Comparison of ENCODE assay signal across 10 cellular contexts in genomic region chr1:21539933-21540332, GRCh38. TPM values are rescaled to one million over a fixed set of nuclear protein-coding genes. Genes with fewer than 3 reads are reported as not detected.
A peak's percentile ranks its signal among the peaks of the same experiment; 100 is the strongest.
DNase-seq lines count a peak whose midpoint lies in the region; ATAC-seq, FAIRE-seq and TF ChIP-seq lines count a peak whose summit lies in the region.
"Had no signal": no experiment of that assay in that cellular context is flagged by ENCODE, and none has a peak within 500 bp of the region (broad histone marks: within the 10 kb centered on the region; RNA-seq: fewer than 3 reads in every experiment).

No MANE protein-coding gene starts in this region.

- 17% methylated on average over 13 of the region's 13 CpGs for WGBS in mammary epithelial cell (ENCODE audit: low coverage, missing lambda C conversion rate)

- H3K4me1 ChIP-seq in DOHH2 (ENCODE audit: control insufficient read depth, low read length) (no peaks in the 10 kb centered on the region), mammary epithelial cell (ENCODE audit: insufficient read depth, low read length) (no peaks in the 10 kb centered on the region), lower lobe of right lung (peaks cover 40% of the 10 kb centered on the region)

- H3K27ac ChIP-seq in DOHH2 (ENCODE audit: low read depth, low read length) (no peak overlapping the region), mammary epithelial cell (ENCODE audit: insufficient read depth, low read depth, low read length) (no peak overlapping the region), lower lobe of right lung (no peak overlapping the region)

- no peak overlapping the region for H3K4me3 Mint-ChIP-seq in natural killer cell treated with Interleukin-12 subunit alpha and Interleukin-12 subunit beta and Interleukin-15 and Interleukin-18, amount 100 ng/mL, for 72 hours
- H3K4me3 Mint-ChIP-seq: activated naive CD8-positive, alpha-beta T cell had no signal

- H3K4me2 ChIP-seq in DOHH2 (ENCODE audit: low read length) (no peak overlapping the region), mammary epithelial cell (ENCODE audit: insufficient read depth, low read depth, low read length) (no peak overlapping the region)

- H3K27ac Mint-ChIP-seq in natural killer cell treated with Interleukin-12 subunit alpha and Interleukin-12 subunit beta and Interleukin-15 and Interleukin-18, amount 100 ng/mL, for 72 hours = no peak overlapping the region
- H3K27ac Mint-ChIP-seq: activated naive CD8-positive, alpha-beta T cell had no signal

- DNase-seq in KBM-7 (peak; percentile 43), mammary epithelial cell (peak; percentile 24), lower lobe of right lung (peak; percentile 58), superior temporal gyrus (ENCODE audit: extremely low spot score) (no peak), NCI-H526 treated with DMSO at 0.1 percent for 48 hours (lab: John Stamatoyannopoulos, UW) (no peak), GM19239 (ENCODE audit: insufficient read length, low spot score) (no peak)
- no peak for DNase-seq in natural killer cell treated with Interleukin-12 subunit alpha and Interleukin-12 subunit beta and Interleukin-15 and Interleukin-18, amount 100 ng/mL, for 72 hours (ENCODE audit: low spot score)
- DNase-seq: stimulated activated CD4-positive, alpha-beta T cell treated with anti-CD3 and anti-CD28 coated beads, Interleukin-1b, Interleukin-23, amount 100 ng/mL, for 48 hours had no signal

- H3K9me3 Mint-ChIP-seq in natural killer cell treated with Interleukin-12 subunit alpha and Interleukin-12 subunit beta and Interleukin-15 and Interleukin-18, amount 100 ng/mL, for 72 hours = no peaks in the 10 kb centered on the region

- in situ Hi-C loops in KBM-7 (cut with MboI; ENCODE audit: low pct_unique_long_range_greater_than_20kb, low sequenced_read_pairs) (no loop called here), mammary epithelial cell (cut with MboI; ENCODE audit: low sequenced_read_pairs in 2 of 2) (no loop called here)

- H3K27me3 Mint-ChIP-seq in natural killer cell treated with Interleukin-12 subunit alpha and Interleukin-12 subunit beta and Interleukin-15 and Interleukin-18, amount 100 ng/mL, for 72 hours = peaks cover 14 to 15% of the 10 kb centered on the region in 2 donors

- no peaks in the 10 kb centered on the region for H3K9me2 ChIP-seq in DOHH2 (replicated peaks; ENCODE audit: control insufficient read depth, low read length)

- intact Hi-C loops in mammary epithelial cell (cut with micrococcal nuclease) = loop anchor here (5.0 kb wide), 1 partner anchor 32 kb away; no protein-coding TSS in a partner anchor
- intact Hi-C loops in lower lobe of right lung (cut with DNase I) = no loop called here

- no peaks in the 10 kb centered on the region for H3K4me1 Mint-ChIP-seq in natural killer cell treated with Interleukin-12 subunit alpha and Interleukin-12 subunit beta and Interleukin-15 and Interleukin-18, amount 100 ng/mL, for 72 hours (ENCODE audit: low read depth in 2 of 2)

- H3K36me3 ChIP-seq in DOHH2 (ENCODE audit: control insufficient read depth, low read length) (no peaks in the 10 kb centered on the region), mammary epithelial cell (ENCODE audit: insufficient read depth, low read length) (no peaks in the 10 kb centered on the region), lower lobe of right lung (no peaks in the 10 kb centered on the region)

- no TSS peak for BruUV-seq in mammary epithelial cell (replicated peaks; lab: Mats Ljungman, UMichigan)

- H3K36me3 Mint-ChIP-seq in natural killer cell treated with Interleukin-12 subunit alpha and Interleukin-12 subunit beta and Interleukin-15 and Interleukin-18, amount 100 ng/mL, for 72 hours = no peaks in the 10 kb centered on the region
- H3K36me3 Mint-ChIP-seq: activated naive CD8-positive, alpha-beta T cell had no signal

- H4K20me1 ChIP-seq in DOHH2 (ENCODE audit: control insufficient read depth, insufficient read depth, low read depth, low read length) (no peaks in the 10 kb centered on the region; the same call in 1 of the 2 replicates), mammary epithelial cell (ENCODE audit: insufficient read depth, low read length) (no peaks in the 10 kb centered on the region)

- H3K9ac ChIP-seq in mammary epithelial cell (ENCODE audit: insufficient read depth, low read length) = no peak overlapping the region

- no peaks in the 10 kb centered on the region for H3F3A ChIP-seq in DOHH2 (ENCODE audit: control insufficient read depth, insufficient read depth)

- TF ChIP-seq CTCF in DOHH2 (IDR thresholded peaks at IDR 0.05; ENCODE audit: low read depth, low read length, poor library complexity, severe bottlenecking) (peak; percentile 40), mammary epithelial cell (conservative IDR thresholded peaks at IDR 0.05 in 1 of 2, IDR thresholded peaks at IDR 0.05 in 1 of 2; ENCODE audit: extremely low read depth in 1 of 2, insufficient read depth in 1 of 2, low read depth in 1 of 2, low read length in 2 of 2) (peak; percentile 37 to 63), lower lobe of right lung (IDR thresholded peaks at IDR 0.05) (no peak)

- H2AFZ ChIP-seq in mammary epithelial cell (ENCODE audit: low read depth, low read length) = no peak overlapping the region

- CTCF ChIA-PET in mammary epithelial cell (lab: Charles Lee; ENCODE audit: low non-redundant PET) = no interaction called here

- H3K9me3 ChIP-seq in DOHH2 (ENCODE audit: control insufficient read depth, insufficient read depth, low read length) = no peaks in the 10 kb centered on the region
- H3K9me3 ChIP-seq in mammary epithelial cell (replicated peaks; ENCODE audit: insufficient read depth, low read length) = no peaks in the 10 kb centered on the region
- H3K9me3 ChIP-seq in lower lobe of right lung = no peaks in the 10 kb centered on the region

- H3K79me2 ChIP-seq in DOHH2 (ENCODE audit: control insufficient read depth, low read length) (no peaks in the 10 kb centered on the region), mammary epithelial cell (ENCODE audit: insufficient read depth, low read length) (no peaks in the 10 kb centered on the region)

- dilution Hi-C loops in mammary epithelial cell (cut with HindIII; ENCODE audit: low sequenced_read_pairs) = no loop called here

- H3K4me3 ChIP-seq in DOHH2 (ENCODE audit: low read length) = no peak overlapping the region
- H3K4me3 ChIP-seq in mammary epithelial cell (replicated peaks in 1 of 3; ENCODE audit: insufficient read depth in 1 of 3, low read depth in 2 of 3, low read length in 3 of 3) = no peak overlapping the region
- no peak overlapping the region for H3K4me3 ChIP-seq in lower lobe of right lung

- H3K27me3 ChIP-seq in DOHH2 (ENCODE audit: control insufficient read depth, low read length) (peaks cover 26% of the 10 kb centered on the region), mammary epithelial cell (ENCODE audit: insufficient read depth, low read length) (no peaks in the 10 kb centered on the region), lower lobe of right lung (ENCODE audit: low read depth) (peaks cover 13% of the 10 kb centered on the region)

- no peak for ATAC-seq in lower lobe of right lung
- ATAC-seq in natural killer cell treated with Interleukin-12 subunit alpha and Interleukin-12 subunit beta and Interleukin-15 and Interleukin-18, amount 100 ng/mL, for 72 hours = no peak

- FAIRE-seq in GM19239 (lab: Jason Lieb, UNC) = no peak

RNA-seq across cellular contexts. Expression of gene ALPL, which starts 30.7 kb away (rescaled TPM):
- not detected for total RNA-seq in mammary epithelial cell
- 0.09 TPM for polyA plus RNA-seq in mammary epithelial cell
- not detected for polyA minus RNA-seq in mammary epithelial cell
- total RNA-seq in lower lobe of right lung = 123 TPM
- not detected for total RNA-seq in natural killer cell treated with Interleukin-12 subunit alpha and Interleukin-12 subunit beta and Interleukin-15 and Interleukin-18, amount 100 ng/mL, for 72 hours

Comparison
In these comparisons a context has a peak if more than half of its experiments do, and no peak if none do; other contexts are left out.
1. DNase-seq: peak in KBM-7 (single experiment), mammary epithelial cell (single experiment) and lower lobe of right lung (single experiment); none in superior temporal gyrus (single experiment), natural killer cell treated with Interleukin-12 subunit alpha and Interleukin-12 subunit beta and Interleukin-15 and Interleukin-18, amount 100 ng/mL, for 72 hours (single experiment), NCI-H526 treated with DMSO at 0.1 percent for 48 hours (single experiment) and GM19239 (single experiment).
2. RNA of gene ALPL, which starts 30.7 kb away (total RNA-seq): 123 TPM in lower lobe of right lung (single experiment); not detected in natural killer cell treated with Interleukin-12 subunit alpha and Interleukin-12 subunit beta and Interleukin-15 and Interleukin-18, amount 100 ng/mL, for 72 hours and not detected in mammary epithelial cell; every median in the first group is over 100 times any median in the second.